In genomic region chr17:42774066-42774750, GRCh38 we compare ENCODE assay signal across 1 cellular context.
TF ChIP-seq lines count a peak whose summit lies in the region.

No MANE protein-coding gene starts in this region.

TF ChIP-seq in HepG2, 621 proteins besides CTCF, POLR2A, EP300 and RAD21 (continues in another document):
- no peak for TF ChIP-seq ZNF607 (CRISPR knock-in tag; IDR thresholded peaks at IDR 0.05; ENCODE audit: borderline replicate concordance)
- TF ChIP-seq RARG (CRISPR knock-in tag; IDR thresholded peaks at IDR 0.05; ENCODE audit: low read depth), result 0 out of 2 replicates have a peak, but pooled peaks have one; percentile 6
- TF ChIP-seq ZNF589 (CRISPR knock-in tag; conservative IDR thresholded peaks at IDR 0.05), result no peak
- no peak for TF ChIP-seq ZSCAN31 (CRISPR knock-in tag; IDR thresholded peaks at IDR 0.05; ENCODE audit: low read depth)
- TF ChIP-seq NR2F2 (IDR thresholded peaks at IDR 0.05; ENCODE audit: borderline replicate concordance, low read depth), result no peak
- no peak for TF ChIP-seq ZBTB38 (CRISPR knock-in tag; IDR thresholded peaks at IDR 0.05)
- TF ChIP-seq ETV5 (CRISPR knock-in tag; IDR thresholded peaks at IDR 0.05; ENCODE audit: borderline replicate concordance), result peak; percentile 17; the same call in 1 of the 2 replicates
- TF ChIP-seq ZSCAN5A (CRISPR knock-in tag; IDR thresholded peaks at IDR 0.05; ENCODE audit: borderline replicate concordance), result no peak
- TF ChIP-seq ZNF878 (CRISPR knock-in tag; IDR thresholded peaks at IDR 0.05), result no peak
- no peak for TF ChIP-seq NCOA2 (CRISPR knock-in tag; IDR thresholded peaks at IDR 0.05)
- TF ChIP-seq ZNF850 (CRISPR knock-in tag; conservative IDR thresholded peaks at IDR 0.05), result no peak
- TF ChIP-seq TGIF2 (CRISPR knock-in tag; IDR thresholded peaks at IDR 0.05), result no peak
- TF ChIP-seq SIX4 (CRISPR knock-in tag; IDR thresholded peaks at IDR 0.05), result no peak
- TF ChIP-seq HMG20A (CRISPR knock-in tag; IDR thresholded peaks at IDR 0.05; ENCODE audit: borderline replicate concordance), result 0 out of 2 replicates have a peak, but pooled peaks have one; percentile 22
- no peak for TF ChIP-seq ZNF12 (CRISPR knock-in tag; IDR thresholded peaks at IDR 0.05)
- no peak for TF ChIP-seq ZNF691 (CRISPR knock-in tag; IDR thresholded peaks at IDR 0.05; ENCODE audit: borderline replicate concordance, low read depth)
- no peak for TF ChIP-seq ZNF709 (CRISPR knock-in tag; IDR thresholded peaks at IDR 0.05)
- no peak for TF ChIP-seq SOX5 (CRISPR knock-in tag; IDR thresholded peaks at IDR 0.05; ENCODE audit: borderline replicate concordance)
- no peak for TF ChIP-seq ZNF605 (CRISPR knock-in tag; IDR thresholded peaks at IDR 0.05)
- TF ChIP-seq PATZ1 (CRISPR knock-in tag; IDR thresholded peaks at IDR 0.05), result 0 out of 2 replicates have a peak, but pooled peaks have one; percentile 15
- TF ChIP-seq ZSCAN30 (CRISPR knock-in tag; IDR thresholded peaks at IDR 0.05), result no peak
- peak; percentile 72 for TF ChIP-seq FOSL2 (CRISPR knock-in tag; IDR thresholded peaks at IDR 0.05)
- no peak for TF ChIP-seq TEAD3 (CRISPR knock-in tag; optimal IDR thresholded peaks at IDR 0.05; ENCODE audit: borderline replicate concordance)
- no peak for TF ChIP-seq ZNF883 (CRISPR knock-in tag; IDR thresholded peaks at IDR 0.05; ENCODE audit: not compliant biosample characterization)
- no peak for TF ChIP-seq ZBTB44 (CRISPR knock-in tag; IDR thresholded peaks at IDR 0.05)
- no peak for TF ChIP-seq NFIC (IDR thresholded peaks at IDR 0.05; ENCODE audit: low read length)
- no peak for TF ChIP-seq DZIP1 (CRISPR knock-in tag; IDR thresholded peaks at IDR 0.05)
- TF ChIP-seq AHDC1 (CRISPR knock-in tag; IDR thresholded peaks at IDR 0.05; ENCODE audit: borderline replicate concordance), result no peak; the same call in 1 of the 2 replicates
- no peak for TF ChIP-seq MAZ (IDR thresholded peaks at IDR 0.05; ENCODE audit: borderline replicate concordance, low read depth, low read length)
- no peak for TF ChIP-seq MAZ (CRISPR knock-in tag; IDR thresholded peaks at IDR 0.05; ENCODE audit: low read depth)
- TF ChIP-seq FOXP4 (CRISPR knock-in tag; IDR thresholded peaks at IDR 0.05), result no peak
- no peak for TF ChIP-seq ZBTB10 (CRISPR knock-in tag; IDR thresholded peaks at IDR 0.05; ENCODE audit: borderline replicate concordance)
- no peak for TF ChIP-seq POLR2AphosphoS5 (IDR thresholded peaks at IDR 0.05; ENCODE audit: low read depth, low read length)
- no peak for TF ChIP-seq ZNF354B (CRISPR knock-in tag; IDR thresholded peaks at IDR 0.05)
- peak; percentile 28; the same call in 1 of the 2 replicates for TF ChIP-seq MIXL1 (CRISPR knock-in tag; IDR thresholded peaks at IDR 0.05)
- no peak for TF ChIP-seq ASH2L (IDR thresholded peaks at IDR 0.05; ENCODE audit: insufficient read length, low read depth, low read length)
- no peak for TF ChIP-seq ZBTB7A (CRISPR knock-in tag; IDR thresholded peaks at IDR 0.05)
- TF ChIP-seq RFX3 (CRISPR knock-in tag; IDR thresholded peaks at IDR 0.05), result no peak
- no peak for TF ChIP-seq PBX3 (CRISPR knock-in tag; IDR thresholded peaks at IDR 0.05; ENCODE audit: borderline replicate concordance)
- TF ChIP-seq ZNF138 (CRISPR knock-in tag; IDR thresholded peaks at IDR 0.05; ENCODE audit: low read depth), result no peak
- TF ChIP-seq ATF1 (CRISPR knock-in tag; IDR thresholded peaks at IDR 0.05), result no peak
- no peak for TF ChIP-seq ESRRA (CRISPR knock-in tag; IDR thresholded peaks at IDR 0.05; ENCODE audit: low read depth)
- TF ChIP-seq DMAP1 (CRISPR knock-in tag; IDR thresholded peaks at IDR 0.05), result no peak
- no peak for TF ChIP-seq NR2F6 (IDR thresholded peaks at IDR 0.05)
- TF ChIP-seq NR2F6 (CRISPR knock-in tag; IDR thresholded peaks at IDR 0.05), result no peak
